9 cellular contexts compared by ENCODE assay signal in genomic region chr6:14354919-14355572, GRCh38.
A peak's percentile ranks its signal among the peaks of the same experiment; 100 is the strongest.
DNase-seq lines count a peak whose midpoint lies in the region; ATAC-seq and TF ChIP-seq lines count a peak whose summit lies in the region.
"Had no signal": no experiment of that assay in that cellular context is flagged by ENCODE, and none has a peak within 500 bp of the region (broad histone marks: within the 10 kb centered on the region; RNA-seq: fewer than 3 reads in every experiment).

No MANE protein-coding gene starts in this region.

- no peak overlapping the region for H3K4me3 ChIP-seq in fibroblast of lung (replicated peaks in 1 of 4; ENCODE audit: control extremely low read depth in 1 of 4, insufficient read depth in 1 of 4, low read depth in 3 of 4, low read length in 4 of 4)
- H3K4me3 ChIP-seq in Caco-2 (ENCODE audit: low read depth, low read length): no peak overlapping the region

- H4K20me1 ChIP-seq in fibroblast of lung (ENCODE audit: control insufficient read depth, extremely low read depth, insufficient read depth, low read length): no peaks in the 10 kb centered on the region

- H3K27ac ChIP-seq in fibroblast of lung (ENCODE audit: insufficient read depth, low read length): no peak overlapping the region

- no peak overlapping the region for H2AFZ ChIP-seq in fibroblast of lung (ENCODE audit: low read length)

- intact Hi-C loops in Caco-2 (cut with micrococcal nuclease; ENCODE audit: unreplicated experiment): no loop called here

- H3K27me3 ChIP-seq in fibroblast of lung (ENCODE audit: control insufficient read depth, insufficient read depth, low read length) (no peaks in the 10 kb centered on the region), Caco-2 (replicated peaks; ENCODE audit: control insufficient read depth, insufficient read depth, low read length) (no peaks in the 10 kb centered on the region; the same call in 1 of the 2 replicates)

- BruUV-seq in Caco-2 (replicated peaks; lab: Mats Ljungman, UMichigan): no TSS peak

- H3K27ac Mint-ChIP-seq in chondrocyte (ENCODE audit: unreplicated experiment): no peak overlapping the region
- no peak overlapping the region for H3K27ac Mint-ChIP-seq in T-helper 17 cell
- H3K27ac Mint-ChIP-seq in Caco-2 (ENCODE audit: unreplicated experiment): no peak overlapping the region
- H3K27ac Mint-ChIP-seq: T-helper 1 cell treated with Interleukin-12 subunit alpha and Interleukin-12 subunit beta and Interleukin-4 antibody, amounts not matched to agents 30 μg/mL and 1 μg/mL, for 36 hours had no signal

- DNase-seq in GDM1 (lab: John Stamatoyannopoulos, UW) (peak; percentile 83), RPMI7951 (ENCODE audit: low read depth) (peak; percentile 92), fibroblast of lung (ENCODE audit: low read depth in 2 of 2) (peak; percentile 87 to 94), chondrocyte (ENCODE audit: low spot score) (no peak), T-helper 17 cell (no peak), ACHN (no peak), Caco-2 (no peak)
- peak in 3 of 4 experiments; percentile 7 to 31 (median 22) for DNase-seq in stimulated activated CD4-positive, alpha-beta T cell treated with anti-CD3 and anti-CD28 coated beads, Interleukin-1b, Interleukin-23, amount 100 ng/mL, for 24 hours (ENCODE audit: low read depth in 4 of 4, low spot score in 1 of 4)

- no peak for ATAC-seq in T-helper 17 cell

- H3K4me2 ChIP-seq in fibroblast of lung (ENCODE audit: extremely low read depth, insufficient read depth, low read length): no peak overlapping the region

- TF ChIP-seq CTCF in fibroblast of lung (conservative IDR thresholded peaks at IDR 0.05 in 1 of 2, IDR thresholded peaks at IDR 0.05 in 1 of 2; ENCODE audit: low read depth in 1 of 2, low read length in 2 of 2) (no peak), chondrocyte (IDR thresholded peaks at IDR 0.05) (no peak), Caco-2 (IDR thresholded peaks at IDR 0.05; ENCODE audit: insufficient read depth in 1 of 2, low read depth in 1 of 2, low read length in 1 of 2, severe bottlenecking in 1 of 2, unreplicated experiment in 1 of 2) (no peak)

- H3K4me1 ChIP-seq in fibroblast of lung (ENCODE audit: control insufficient read depth, extremely low read depth, insufficient read depth, low read length) (no peaks in the 10 kb centered on the region), Caco-2 (no peaks in the 10 kb centered on the region)

- CTCF ChIA-PET in Caco-2 (lab: Charles Lee): no interaction called here

- in situ Hi-C loops in ACHN (cut with HindIII; ENCODE audit: low pct_ligation_motif_present, low pct_unique_long_range_greater_than_20kb, low sequenced_read_pairs): no loop called here

- no peaks in the 10 kb centered on the region for H3K79me2 ChIP-seq in fibroblast of lung (ENCODE audit: control insufficient read depth, insufficient read depth, low read length)

- H3K4me3 Mint-ChIP-seq in chondrocyte (ENCODE audit: unreplicated experiment) (no peak overlapping the region), T-helper 17 cell (no peak overlapping the region), Caco-2 (ENCODE audit: unreplicated experiment) (no peak overlapping the region)
- H3K4me3 Mint-ChIP-seq: T-helper 1 cell treated with Interleukin-12 subunit alpha and Interleukin-12 subunit beta and Interleukin-4 antibody, amounts not matched to agents 30 μg/mL and 1 μg/mL, for 36 hours had no signal

- H3K36me3 Mint-ChIP-seq in chondrocyte (ENCODE audit: low read depth) (no peaks in the 10 kb centered on the region), T-helper 17 cell (ENCODE audit: low read depth) (peaks cover 2% of the 10 kb centered on the region), Caco-2 (ENCODE audit: insufficient read depth, unreplicated experiment) (no peaks in the 10 kb centered on the region)

- H3K9me3 ChIP-seq in fibroblast of lung (ENCODE audit: control insufficient read depth, insufficient read depth, low read depth, low read length) (no peaks in the 10 kb centered on the region), T-helper 17 cell (ENCODE audit: control insufficient read depth, low read length, poor library complexity, severe bottlenecking) (no peaks in the 10 kb centered on the region), Caco-2 (no peaks in the 10 kb centered on the region)

- peaks cover 7% of the 10 kb centered on the region for H3K4me1 Mint-ChIP-seq in chondrocyte (ENCODE audit: low read depth)
- H3K4me1 Mint-ChIP-seq in T-helper 17 cell: peaks cover 4% of the 10 kb centered on the region
- no peaks in the 10 kb centered on the region for H3K4me1 Mint-ChIP-seq in Caco-2 (ENCODE audit: low read depth, unreplicated experiment)

- H3K36me3 ChIP-seq in fibroblast of lung (ENCODE audit: control insufficient read depth, insufficient read depth, low read length) (no peaks in the 10 kb centered on the region), Caco-2 (ENCODE audit: control insufficient read depth, insufficient read depth, low read length) (no peaks in the 10 kb centered on the region)

- H3K9ac ChIP-seq in fibroblast of lung (ENCODE audit: insufficient read depth, low read length): no peak overlapping the region

- peaks cover 10% of the 10 kb centered on the region for H3K27me3 Mint-ChIP-seq in chondrocyte (ENCODE audit: low read depth)
- no peaks in the 10 kb centered on the region for H3K27me3 Mint-ChIP-seq in T-helper 17 cell
- no peaks in the 10 kb centered on the region for H3K27me3 Mint-ChIP-seq in Caco-2 (ENCODE audit: insufficient read depth, unreplicated experiment)

- POLR2A ChIA-PET in Caco-2 (lab: Charles Lee): no interaction called here

- H3K9me3 Mint-ChIP-seq in chondrocyte (ENCODE audit: low read depth) (peaks cover 3% of the 10 kb centered on the region), Caco-2 (ENCODE audit: unreplicated experiment) (peaks cover 9% of the 10 kb centered on the region)

Comparison
In these comparisons a context has a peak if more than half of its experiments do, and no peak if none do; other contexts are left out.
1. DNase-seq: peak in GDM1 (single experiment), RPMI7951 (single experiment), fibroblast of lung (2 of 2) and stimulated activated CD4-positive, alpha-beta T cell treated with anti-CD3 and anti-CD28 coated beads, Interleukin-1b, Interleukin-23, amount 100 ng/mL, for 24 hours (3 of 4); none in chondrocyte (single experiment), T-helper 17 cell (0 of 3), ACHN (single experiment) and Caco-2 (0 of 2).